22 cellular contexts compared by ENCODE assay signal in genomic region chr3:3101660-3102458, GRCh38. TPM values are rescaled to one million over a fixed set of nuclear protein-coding genes. Genes with fewer than 3 reads are reported as not detected.
DNase-seq lines count a peak whose midpoint lies in the region; ATAC-seq and TF ChIP-seq lines count a peak whose summit lies in the region.
"Had no signal": no experiment of that assay in that cellular context is flagged by ENCODE, and none has a peak within 500 bp of the region (broad histone marks: within the 10 kb centered on the region; RNA-seq: fewer than 3 reads in every experiment).

No MANE protein-coding gene starts in this region.

- no peaks in the 10 kb centered on the region for H3K4me1 Mint-ChIP-seq in progenitor cell of endocrine pancreas (ENCODE audit: low read depth)
- H3K4me1 Mint-ChIP-seq: nephron had no signal

- no peak for DNase-seq in progenitor cell of endocrine pancreas (ENCODE audit: low spot score, unreplicated experiment)
- DNase-seq in psoas muscle = no peak
- DNase-seq in activated CD4-positive, alpha-beta T cell treated with anti-CD3 and anti-CD28 coated beads, Interleukin-2, amount 50 U/mL, for 48 hours = no peak
- DNase-seq in NAMALWA (ENCODE audit: low spot score) = no peak
- DNase-seq: activated B cell treated with CpG ODN at 0.5 μM for 24 hours; activated naive CD4-positive, alpha-beta T cell; CD4-positive, alpha-beta memory T cell; colonic mucosa; NCI-H2081 treated with DMSO at 0.1 percent for 48 hours; NCI-H774; right lobe of liver; stimulated activated CD4-positive, alpha-beta T cell treated with anti-CD3 and anti-CD28 coated beads, Interleukin-2, amount 100 ng/mL, for 24 hours had no signal

- no peak overlapping the region for H3K4me3 ChIP-seq in psoas muscle
- H3K4me3 ChIP-seq: colonic mucosa, right lobe of liver had no signal

- 83 to 87% (median 85%) methylated on average over 6 of the region's 6 CpGs for WGBS in psoas muscle, 3 donors

- TF ChIP-seq CTCF in progenitor cell of endocrine pancreas (IDR thresholded peaks at IDR 0.05; ENCODE audit: unreplicated experiment) = no peak
- no peak for TF ChIP-seq CTCF in psoas muscle (IDR thresholded peaks at IDR 0.05)

- H3K9me3 Mint-ChIP-seq in progenitor cell of endocrine pancreas (ENCODE audit: low read depth) = no peaks in the 10 kb centered on the region
- H3K9me3 Mint-ChIP-seq: activated B cell treated with CpG ODN at 0.5 μM for 24 hours; CD4-positive, alpha-beta memory T cell; nephron; T-helper 1 cell treated with Interleukin-12 subunit alpha and Interleukin-12 subunit beta and Interleukin-4 antibody, amounts not matched to agents 30 μg/mL and 1 μg/mL, for 36 hours had no signal

- peaks cover 10% of the 10 kb centered on the region for H3K27me3 Mint-ChIP-seq in progenitor cell of endocrine pancreas

- no peaks in the 10 kb centered on the region for H3K36me3 ChIP-seq in psoas muscle (ENCODE audit: insufficient read depth in 1 of 2, low read depth in 1 of 2)
- H3K36me3 ChIP-seq: colonic mucosa, right lobe of liver had no signal

- no peak overlapping the region for H3K27ac ChIP-seq in psoas muscle
- H3K27ac ChIP-seq: colonic mucosa, epithelial cell of prostate, right lobe of liver, RWPE1 had no signal

- H3K27me3 ChIP-seq in psoas muscle (ENCODE audit: insufficient read depth in 3 of 3, low read length in 2 of 3) = peaks cover 0 to 2% (median 0%) of the 10 kb centered on the region in 3 donors
- H3K27me3 ChIP-seq: colonic mucosa, right lobe of liver had no signal

- ATAC-seq in GM18499 (IDR thresholded peaks at IDR 0.05; ENCODE audit: insufficient read depth, unreplicated experiment) = peak; percentile 50
- peak; percentile 70 for ATAC-seq in GM19455 (IDR thresholded peaks at IDR 0.05; ENCODE audit: unreplicated experiment)
- ATAC-seq in HG02759 (IDR thresholded peaks at IDR 0.05; ENCODE audit: unreplicated experiment) = peak; percentile 41
- peak; percentile 54 for ATAC-seq in HG03442 (IDR thresholded peaks at IDR 0.05; ENCODE audit: unreplicated experiment)
- ATAC-seq in psoas muscle = no peak
- ATAC-seq: right lobe of liver had no signal

- H3K36me3 Mint-ChIP-seq in progenitor cell of endocrine pancreas (ENCODE audit: insufficient read depth) = no peaks in the 10 kb centered on the region

- H3K27ac Mint-ChIP-seq in progenitor cell of endocrine pancreas = no peak overlapping the region
- H3K27ac Mint-ChIP-seq: activated B cell treated with CpG ODN at 0.5 μM for 24 hours; nephron; T-helper 1 cell treated with Interleukin-12 subunit alpha and Interleukin-12 subunit beta and Interleukin-4 antibody, amounts not matched to agents 30 μg/mL and 1 μg/mL, for 36 hours had no signal

- intact Hi-C loops in psoas muscle (cut with DNase I) = no loop called here

- H3K9me3 ChIP-seq in psoas muscle = no peaks in the 10 kb centered on the region
- H3K9me3 ChIP-seq: colonic mucosa, right lobe of liver had no signal

- no peak overlapping the region for H3K4me3 Mint-ChIP-seq in progenitor cell of endocrine pancreas (ENCODE audit: low read depth)
- H3K4me3 Mint-ChIP-seq: activated B cell treated with CpG ODN at 0.5 μM for 24 hours; CD4-positive, alpha-beta memory T cell; nephron; T-helper 1 cell treated with Interleukin-12 subunit alpha and Interleukin-12 subunit beta and Interleukin-4 antibody, amounts not matched to agents 30 μg/mL and 1 μg/mL, for 36 hours had no signal

- no peaks in the 10 kb centered on the region for H3K4me1 ChIP-seq in psoas muscle
- H3K4me1 ChIP-seq: colonic mucosa, right lobe of liver had no signal

RNA-seq across cellular contexts. Expression of gene IL5RA, which starts 8.3 kb away (rescaled TPM):
- total RNA-seq in progenitor cell of endocrine pancreas = 0.11 TPM in 1 of 2 replicates, not detected in the other
- total RNA-seq in psoas muscle = under 1 TPM in 1 of 4 donors, not detected in 3; 0.19 TPM
- under 1 TPM in 1 of 3 donors, not detected in 2; 0.08 TPM for polyA plus RNA-seq in psoas muscle
- total RNA-seq: A673, activated B cell treated with CpG ODN at 0.5 μM for 24 hours, astrocyte, right lobe of liver had no signal

RNA-seq across cellular contexts. Expression of gene TRNT1, which starts 24.9 kb away (rescaled TPM):
- 26.5 and 31.4 TPM in 2 replicates for total RNA-seq in progenitor cell of endocrine pancreas
- 10 to 100 TPM; 12.2 to 16.2 (median 15.0) TPM for total RNA-seq in psoas muscle
- 10 to 100 TPM; 13.1 to 31.3 (median 21.2) TPM for polyA plus RNA-seq in psoas muscle

Comparison
In these comparisons a context has a peak if more than half of its experiments do, and no peak if none do; other contexts are left out.
1. ATAC-seq: peak in GM18499 (single experiment), GM19455 (single experiment), HG02759 (single experiment) and HG03442 (single experiment); none in psoas muscle (0 of 4).